25 cellular contexts compared by ENCODE assay signal in the genomic region with DNA sequence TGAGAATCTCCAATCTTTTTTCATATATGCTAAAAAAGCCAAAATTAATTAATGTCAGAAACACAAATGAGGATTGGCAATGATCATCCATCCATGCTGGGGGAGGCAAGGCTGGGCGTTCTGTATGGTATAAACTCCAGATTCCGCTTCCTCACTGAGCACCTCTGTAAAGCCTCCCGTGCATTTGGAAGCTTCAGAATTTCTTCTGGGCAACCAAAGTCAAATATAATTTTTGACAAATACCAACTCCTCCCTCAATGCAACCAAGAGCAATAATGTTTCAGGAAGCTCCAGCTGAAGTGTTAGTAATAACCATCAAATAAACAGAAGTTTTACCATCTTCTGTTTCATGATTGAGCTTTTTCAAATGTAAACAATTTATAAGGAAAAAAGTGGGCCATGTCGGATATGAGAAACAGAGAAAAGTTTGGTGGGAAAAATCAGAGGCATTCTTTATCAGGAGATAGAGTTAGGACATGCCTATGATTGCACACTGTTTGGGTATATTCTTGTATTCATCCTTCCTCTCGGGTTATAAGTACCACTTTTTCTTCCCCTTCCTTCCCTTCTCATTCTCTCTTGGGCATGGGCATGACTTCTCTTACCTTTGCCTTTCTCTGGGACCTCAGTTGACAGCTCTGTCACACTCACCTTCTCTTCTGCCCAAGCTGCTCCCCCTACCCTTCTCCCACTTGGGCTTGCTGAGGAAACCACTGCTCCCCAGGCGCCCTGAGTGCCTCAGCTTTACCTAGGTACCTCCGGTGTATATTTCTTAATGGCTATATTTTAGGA.
"Had no signal": no experiment of that assay in that cellular context is flagged by ENCODE, and none has a peak within 500 bp of the region (broad histone marks: within the 10 kb centered on the region; RNA-seq: fewer than 3 reads in every experiment).

No MANE protein-coding gene starts in this region.

- H3K27ac Mint-ChIP-seq: activated CD8-positive, alpha-beta T cell treated with anti-CD3 and anti-CD28 coated beads for 36 hours; activated naive CD4-positive, alpha-beta T cell treated with anti-CD3 and anti-CD28 coated beads, Interleukin-2, amount 10 ng/mL, durations not matched to agents 7 days and 5 days; activated naive CD8-positive, alpha-beta T cell treated with anti-CD3 and anti-CD28 coated beads for 36 hours; activated T-cell treated with anti-CD3 and anti-CD28 coated beads, Interleukin-2, amount 50 U/mL, for 72 hours; activated T-helper 2 cell treated with anti-CD3 and anti-CD28 coated beads, Interferon-gamma antibody, Interleukin-2, Interleukin-4, amounts not matched to agents 10 μg/mL and 5 μg/mL and 100 μg/mL, durations not matched to agents 14 hours and 24 hours and 36 hours; T-helper 17 cell had no signal

- H3K9ac ChIP-seq: KMS-11 had no signal

- ATAC-seq: activated CD8-positive, alpha-beta T cell treated with anti-CD3 and anti-CD28 coated beads for 36 hours; activated T-cell treated with anti-CD3 and anti-CD28 coated beads, Interleukin-2, amount 50 U/mL, for 72 hours; T-helper 17 cell had no signal

- H3K4me3 ChIP-seq: cardiac muscle cell had no signal

- H3K9me3 Mint-ChIP-seq: activated CD8-positive, alpha-beta T cell treated with anti-CD3 and anti-CD28 coated beads for 36 hours; activated naive CD4-positive, alpha-beta T cell treated with anti-CD3 and anti-CD28 coated beads, Interleukin-2, amount 10 ng/mL, durations not matched to agents 7 days and 5 days; activated naive CD8-positive, alpha-beta T cell treated with anti-CD3 and anti-CD28 coated beads for 36 hours; activated T-helper 2 cell treated with anti-CD3 and anti-CD28 coated beads, Interferon-gamma antibody, Interleukin-2, Interleukin-4, amounts not matched to agents 10 μg/mL and 5 μg/mL and 100 μg/mL, durations not matched to agents 14 hours and 24 hours and 36 hours had no signal

- DNase-seq: activated CD4-positive, alpha-beta T cell treated with anti-CD3 and anti-CD28 coated beads for 4 hours; activated CD8-positive, alpha-beta memory T cell treated with anti-CD3 and anti-CD28 coated beads, Interleukin-2, amount 50 U/mL, for 4 hours; activated CD8-positive, alpha-beta T cell treated with anti-CD3 and anti-CD28 coated beads for 36 hours; activated gamma-delta T cell treated with Interleukin-2 at 50 U/mL for 16 hours; activated naive CD4-positive, alpha-beta T cell treated with anti-CD3 and anti-CD28 coated beads, Interleukin-2, amount 10 ng/mL, durations not matched to agents 7 days and 5 days; activated naive CD8-positive, alpha-beta T cell treated with anti-CD3 and anti-CD28 coated beads for 36 hours; activated T-cell treated with anti-CD3 and anti-CD28 coated beads, Interleukin-2, amount 50 U/mL, for 72 hours; brain microvascular endothelial cell; cerebellar nuclear complex; MM.1S; NCI-H1105; NCI-H1436; NCI-H1694 treated with DMSO at 0.1 percent for 48 hours; NCI-H2029 treated with DMSO at 0.1 percent for 48 hours; NCI-H345; NCI-H510A; NCI-H526 treated with DMSO at 0.1 percent for 48 hours; NCI-H82; SHP77 treated with DMSO at 0.1 percent for 48 hours; T-helper 17 cell; T-helper 9 cell had no signal

- H3K27ac ChIP-seq: brain microvascular endothelial cell, cardiac muscle cell, KMS-11, VCaP had no signal

- H3K27me3 ChIP-seq: brain microvascular endothelial cell, cardiac muscle cell had no signal

- H3K36me3 ChIP-seq: brain microvascular endothelial cell, cardiac muscle cell had no signal

- H3K36me3 Mint-ChIP-seq: activated naive CD4-positive, alpha-beta T cell treated with anti-CD3 and anti-CD28 coated beads, Interleukin-2, amount 10 ng/mL, durations not matched to agents 7 days and 5 days; activated naive CD8-positive, alpha-beta T cell treated with anti-CD3 and anti-CD28 coated beads for 36 hours had no signal

- H3K4me3 Mint-ChIP-seq: activated CD8-positive, alpha-beta T cell treated with anti-CD3 and anti-CD28 coated beads for 36 hours; activated naive CD4-positive, alpha-beta T cell treated with anti-CD3 and anti-CD28 coated beads, Interleukin-2, amount 10 ng/mL, durations not matched to agents 7 days and 5 days; activated naive CD8-positive, alpha-beta T cell treated with anti-CD3 and anti-CD28 coated beads for 36 hours; activated T-cell treated with anti-CD3 and anti-CD28 coated beads, Interleukin-2, amount 50 U/mL, for 72 hours; T-helper 17 cell had no signal

- H3K4me2 ChIP-seq: KMS-11 had no signal

- H3K4me1 Mint-ChIP-seq: activated naive CD4-positive, alpha-beta T cell treated with anti-CD3 and anti-CD28 coated beads, Interleukin-2, amount 10 ng/mL, durations not matched to agents 7 days and 5 days; activated naive CD8-positive, alpha-beta T cell treated with anti-CD3 and anti-CD28 coated beads for 36 hours had no signal

- H3K27me3 Mint-ChIP-seq: activated CD8-positive, alpha-beta T cell treated with anti-CD3 and anti-CD28 coated beads for 36 hours; activated naive CD4-positive, alpha-beta T cell treated with anti-CD3 and anti-CD28 coated beads, Interleukin-2, amount 10 ng/mL, durations not matched to agents 7 days and 5 days had no signal
